8 cellular contexts compared by ENCODE assay signal in the genomic region with DNA sequence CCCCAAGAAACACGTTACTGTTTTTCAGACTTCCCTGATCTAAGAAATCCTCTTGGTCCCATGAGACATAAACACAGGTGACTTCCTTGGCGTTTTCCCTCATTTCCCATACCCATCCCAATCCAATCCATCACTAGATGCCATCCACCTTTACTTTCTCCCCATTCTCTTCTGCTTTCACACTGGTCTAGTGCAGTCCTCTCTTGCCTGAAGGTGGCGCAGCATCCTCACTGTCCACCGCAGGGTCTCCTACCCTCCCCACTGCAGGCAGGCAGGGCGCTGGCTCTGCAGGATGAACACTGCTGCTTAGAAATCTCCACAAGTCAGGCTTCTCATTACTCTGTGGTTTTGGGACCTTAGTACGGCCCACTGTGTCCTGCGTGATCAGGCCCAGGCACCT. TPM values are rescaled to one million over a fixed set of nuclear protein-coding genes. Genes with fewer than 3 reads are reported as not detected.
DNase-seq lines count a peak whose midpoint lies in the region; ATAC-seq lines count a peak whose summit lies in the region.

No MANE protein-coding gene starts in this region.

- DNase-seq in NCI-H2107 treated with DMSO at 0.1 percent for 48 hours (lab: John Stamatoyannopoulos, UW; ENCODE audit: unreplicated experiment) (peak; percentile 26), NCI-H2107 (lab: John Stamatoyannopoulos, UW) (no peak), T-helper 9 cell (peak; percentile 26), ecto neural progenitor cell (ENCODE audit: low spot score) (peak; percentile 78), NCI-H1436 treated with DMSO at 0.1 percent for 48 hours (lab: John Stamatoyannopoulos, UW) (no peak)
- peak; percentile 27 to 80 (median 60) for DNase-seq in naive thymus-derived CD8-positive, alpha-beta T cell

- POLR2A ChIA-PET in naive thymus-derived CD8-positive, alpha-beta T cell (lab: Charles Lee), result no interaction called here

- H3K27me3 Mint-ChIP-seq in naive thymus-derived CD8-positive, alpha-beta T cell, result no peaks in the 10 kb centered on the region

- peaks cover 44 to 96% (median 90%) of the 10 kb centered on the region in 4 donors for H3K4me1 Mint-ChIP-seq in naive thymus-derived CD8-positive, alpha-beta T cell

- peaks cover 0 to 1% (median 0%) of the 10 kb centered on the region in 3 donors for H3K36me3 Mint-ChIP-seq in naive thymus-derived CD8-positive, alpha-beta T cell

- peak; percentile 69 to 76 for ATAC-seq in naive thymus-derived CD8-positive, alpha-beta T cell
- ATAC-seq in GM19455 (IDR thresholded peaks at IDR 0.05; ENCODE audit: unreplicated experiment) (no peak), HG02981 (IDR thresholded peaks at IDR 0.05; ENCODE audit: unreplicated experiment) (no peak)

- no peaks in the 10 kb centered on the region for H3K9me3 Mint-ChIP-seq in naive thymus-derived CD8-positive, alpha-beta T cell

- peak overlapping the region in 4 of 10 donors; percentile 1 to 20 (median 6) for H3K4me3 Mint-ChIP-seq in naive thymus-derived CD8-positive, alpha-beta T cell

- H3K27ac Mint-ChIP-seq in naive thymus-derived CD8-positive, alpha-beta T cell, result peak overlapping the region; percentile 17 to 97 (median 86)

RNA-seq across cellular contexts. Expression of a gene that starts 58.2 kb away (rescaled TPM):
- total RNA-seq in naive thymus-derived CD8-positive, alpha-beta T cell, result 100 to 1,000 TPM; 140 to 152 TPM
- 100 to 1,000 TPM; 177 to 200 (median 185) TPM for polyA plus RNA-seq in naive thymus-derived CD8-positive, alpha-beta T cell

Comparison
In these comparisons a context has a peak if more than half of its experiments do, and no peak if none do; other contexts are left out.
1. DNase-seq: peak in NCI-H2107 treated with DMSO at 0.1 percent for 48 hours (single experiment), T-helper 9 cell (single experiment), ecto neural progenitor cell (single experiment) and naive thymus-derived CD8-positive, alpha-beta T cell (10 of 10); none in NCI-H2107 (single experiment) and NCI-H1436 treated with DMSO at 0.1 percent for 48 hours (single experiment).
2. ATAC-seq: peak in naive thymus-derived CD8-positive, alpha-beta T cell (2 of 2); none in GM19455 (single experiment) and HG02981 (single experiment).